Comparison of ENCODE assay signal across 37 cellular contexts in genomic region chr14:44565968-44566367, GRCh38. TPM values are rescaled to one million over a fixed set of nuclear protein-coding genes. Genes with fewer than 3 reads are reported as not detected.
"Had no signal": no experiment of that assay in that cellular context is flagged by ENCODE, and none has a peak within 500 bp of the region (broad histone marks: within the 10 kb centered on the region; RNA-seq: fewer than 3 reads in every experiment).

No MANE protein-coding gene starts in this region.

- H3K4me3 ChIP-seq: adrenal gland, body of pancreas, cardiac muscle cell had no signal

- H3K9me3 ChIP-seq: adrenal gland had no signal

- H3K27me3 ChIP-seq: adrenal gland, body of pancreas, brain microvascular endothelial cell, cardiac muscle cell had no signal

- DNase-seq: activated B cell treated with CpG ODN at 0.5 μM for 24 hours; activated CD4-positive, alpha-beta memory T cell treated with anti-CD3 and anti-CD28 coated beads for 36 hours; activated CD4-positive, alpha-beta T cell treated with anti-CD3 and anti-CD28 coated beads for 4 hours; activated CD4-positive, alpha-beta T cell treated with anti-CD3 and anti-CD28 coated beads, Interleukin-2, amount 10 ng/mL, durations not matched to agents 24 days and 14 days; activated CD4-positive, alpha-beta T cell treated with anti-CD3 and anti-CD28 coated beads, Interleukin-2, amount 50 U/mL, for 1 hour; activated CD4-positive, alpha-beta T cell treated with anti-CD3 and anti-CD28 coated beads, Interleukin-2, amount 50 U/mL, for 4 hours; activated CD4-positive, CD25-positive, alpha-beta regulatory T cell treated with anti-CD3 and anti-CD28 coated beads, Interleukin-2, amount 50 U/mL, for 72 hours; activated CD8-positive, alpha-beta memory T cell treated with anti-CD3 and anti-CD28 coated beads, Interleukin-2, amount 50 U/mL, for 4 hours; activated CD8-positive, alpha-beta T cell treated with anti-CD3 and anti-CD28 coated beads for 36 hours; activated effector memory CD4-positive, alpha-beta T cell treated with anti-CD3 and anti-CD28 coated beads, Interleukin-2, amount 50 U/mL, for 16 hours; activated gamma-delta T cell treated with Interleukin-2 at 50 U/mL for 16 hours; activated naive CD4-positive, alpha-beta T cell; activated naive CD4-positive, alpha-beta T cell treated with anti-CD3 and anti-CD28 coated beads for 36 hours; activated naive CD4-positive, alpha-beta T cell treated with anti-CD3 and anti-CD28 coated beads, Interleukin-2, amount 50 U/mL, for 16 hours; activated naive CD8-positive, alpha-beta T cell treated with anti-CD3 and anti-CD28 coated beads for 36 hours; activated T-cell treated with anti-CD3 and anti-CD28 coated beads for 4 hours; activated T-cell treated with anti-CD3 and anti-CD28 coated beads, Interleukin-2, amount 50 U/mL, for 1 hour; activated T-cell treated with anti-CD3 and anti-CD28 coated beads, Interleukin-2, amount 50 U/mL, for 4 hours; activated T-cell treated with anti-CD3 and anti-CD28 coated beads, Interleukin-2, amount 50 U/mL, for 72 hours; adrenal gland; amniotic stem cell; aorta; body of pancreas; brain microvascular endothelial cell; caudate nucleus; cerebellar nuclear complex; T-helper 2 cell; T-helper 9 cell had no signal

- H3K27ac ChIP-seq: adrenal gland, body of pancreas, brain microvascular endothelial cell, cardiac muscle cell, VCaP had no signal

- H3K36me3 ChIP-seq: adrenal gland, brain microvascular endothelial cell, cardiac muscle cell had no signal

- H3K4me1 ChIP-seq: adrenal gland, body of pancreas had no signal

RNA-seq across cellular contexts. Expression of gene FSCB, which starts 58.9 kb away (rescaled TPM):
- total RNA-seq: activated B cell treated with CpG ODN at 0.5 μM for 24 hours; activated CD4-positive, alpha-beta memory T cell treated with anti-CD3 and anti-CD28 coated beads for 36 hours; activated CD4-positive, alpha-beta T cell treated with anti-CD3 and anti-CD28 coated beads, Interleukin-2, amount 10 ng/mL, durations not matched to agents 24 days and 14 days; activated CD8-positive, alpha-beta memory T cell treated with anti-CD3 and anti-CD28 coated beads for 36 hours; activated CD8-positive, alpha-beta T cell treated with anti-CD3 and anti-CD28 coated beads for 36 hours; activated naive CD4-positive, alpha-beta T cell treated with anti-CD3 and anti-CD28 coated beads for 36 hours; activated naive CD4-positive, alpha-beta T cell treated with anti-CD3 and anti-CD28 coated beads, Interleukin-2, amount 50 U/mL, for 72 hours; activated naive CD8-positive, alpha-beta T cell treated with anti-CD3 and anti-CD28 coated beads for 36 hours; activated T-cell treated with anti-CD3 and anti-CD28 coated beads, Interleukin-2, amount 50 U/mL, for 4 hours; activated T-cell treated with anti-CD3 and anti-CD28 coated beads, Interleukin-2, amount 50 U/mL, for 72 hours; activated T-helper 1 cell treated with anti-CD3 and anti-CD28 coated beads, Interleukin-12 subunit alpha, Interleukin-12 subunit beta, Interleukin-2, Interleukin-4 antibody, amounts not matched to agents 30 ng/mL and 10 ng/mL and 1 ng/mL, durations not matched to agents 14 hours and 24 hours and 36 hours; activated T-helper 17 cell treated with anti-CD3 and anti-CD28 coated beads, Interleukin-2, amount 50 U/mL, for 72 hours; aorta; astrocyte; bronchial epithelial cell; cardiac muscle cell; chondrocyte had no signal
- polyA plus RNA-seq: adrenal gland, aorta, cardiac muscle cell had no signal
